ENCODE assay signal across 1 cellular context in the genomic region with DNA sequence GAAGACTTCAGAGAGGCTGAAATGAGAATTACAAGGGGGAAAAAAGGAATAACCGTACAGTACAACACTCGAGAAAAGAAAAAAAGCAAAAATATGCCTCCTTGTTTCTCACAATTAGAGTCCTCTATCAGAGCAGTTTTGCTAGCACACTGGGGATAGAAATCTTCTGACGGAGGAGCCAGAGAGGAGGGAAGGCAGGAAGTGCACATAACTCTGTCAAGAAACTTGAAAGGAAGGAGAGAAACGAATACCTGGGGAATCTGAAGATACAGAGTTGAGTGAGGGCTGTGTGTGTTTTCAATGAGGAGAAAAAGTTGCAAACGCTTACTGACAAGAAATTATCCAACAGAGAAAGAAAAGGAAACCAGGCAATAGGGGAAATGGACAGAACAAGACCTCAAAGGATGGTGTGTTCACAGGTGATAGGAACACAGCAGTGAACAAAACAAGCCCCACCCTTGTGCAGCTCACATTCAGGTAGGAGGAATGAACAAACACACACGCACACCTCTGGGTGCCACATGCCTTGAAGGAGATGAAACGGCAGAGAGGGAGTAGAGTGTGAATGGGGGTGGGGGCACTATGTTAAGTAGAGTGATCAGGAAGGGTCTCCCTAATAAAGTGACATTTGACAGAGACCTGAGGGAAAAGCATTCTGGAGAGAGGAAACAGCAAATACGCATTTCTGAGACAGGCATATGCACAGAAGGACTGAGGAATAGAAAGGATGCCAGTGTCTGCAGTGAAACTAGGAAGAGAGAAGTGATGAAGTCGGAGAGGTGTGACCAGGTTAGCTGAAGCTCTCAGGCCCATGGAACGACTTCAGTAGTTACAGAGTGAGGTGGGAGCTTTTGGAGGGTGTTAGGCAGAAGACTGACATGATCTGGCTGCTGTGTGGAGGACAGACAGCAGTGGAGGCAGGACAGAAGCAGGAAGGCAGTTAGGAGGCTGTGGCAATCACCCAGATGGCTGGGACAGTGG.
TF ChIP-seq lines count a peak whose summit lies in the region.

No MANE protein-coding gene starts in this region.

TF ChIP-seq in K562, 482 proteins besides CTCF, POLR2A, EP300 and RAD21:
- TF ChIP-seq ZNF764 (CRISPR knock-in tag; IDR thresholded peaks at IDR 0.05; ENCODE audit: low read depth) (no peak), ZNF212 (CRISPR knock-in tag; IDR thresholded peaks at IDR 0.05) (no peak), RBM25 (IDR thresholded peaks at IDR 0.05; ENCODE audit: low read depth, low read length, severe bottlenecking) (no peak), TAL1 (IDR thresholded peaks at IDR 0.05) (no peak), TSC22D4 (tag; IDR thresholded peaks at IDR 0.05) (0 out of 2 replicates have a peak, but pooled peaks have one; percentile 47), U2AF2 (optimal IDR thresholded peaks at IDR 0.05; ENCODE audit: low read depth, low read length) (no peak), MAFK (IDR thresholded peaks at IDR 0.05; ENCODE audit: low read length) (no peak), ZNF232 (CRISPR knock-in tag; IDR thresholded peaks at IDR 0.05) (no peak)
TF ChIP-seq in K562: peak in this region for 1.
